15 cellular contexts compared by ENCODE assay signal in genomic region chr9:136723362-136723976, GRCh38. TPM values are rescaled to one million over a fixed set of nuclear protein-coding genes. Genes with fewer than 3 reads are reported as not detected.
A peak's percentile ranks its signal among the peaks of the same experiment; 100 is the strongest.
DNase-seq lines count a peak whose midpoint lies in the region; TF ChIP-seq lines count a peak whose summit lies in the region.
"Had no signal": no experiment of that assay in that cellular context is flagged by ENCODE, and none has a peak within 500 bp of the region (broad histone marks: within the 10 kb centered on the region; RNA-seq: fewer than 3 reads in every experiment).

No MANE protein-coding gene starts in this region.

- peaks cover 30% of the 10 kb centered on the region for H3K4me1 Mint-ChIP-seq in activated T-cell treated with anti-CD3 and anti-CD28 coated beads, Interleukin-2, amount 50 U/mL, for 24 hours (ENCODE audit: low read depth)
- peaks cover 41% of the 10 kb centered on the region for H3K4me1 Mint-ChIP-seq in neural progenitor cell

- H3K27me3 ChIP-seq in neural progenitor cell: peaks cover 4% of the 10 kb centered on the region
- H3K27me3 ChIP-seq: dorsolateral prefrontal cortex, ovary had no signal

- H3K4me2 ChIP-seq in neural progenitor cell: no peak overlapping the region
- H3K4me2 ChIP-seq: SK-N-SH had no signal

- H3K36me3 ChIP-seq in neural progenitor cell: no peaks in the 10 kb centered on the region
- H3K36me3 ChIP-seq: ovary had no signal

- peak overlapping the region; percentile 99 for H3K27ac Mint-ChIP-seq in activated T-cell treated with anti-CD3 and anti-CD28 coated beads, Interleukin-2, amount 50 U/mL, for 24 hours
- H3K27ac Mint-ChIP-seq in neural progenitor cell: no peak overlapping the region

- H2AFZ ChIP-seq in neural progenitor cell (replicated peaks): no peak overlapping the region

- H3K27ac ChIP-seq in neural progenitor cell: no peak overlapping the region
- H3K27ac ChIP-seq: ovary had no signal

- peaks cover 36% of the 10 kb centered on the region for H3K79me2 ChIP-seq in neural progenitor cell (ENCODE audit: low read depth)

- TF ChIP-seq CTCF in neural progenitor cell (IDR thresholded peaks at IDR 0.05): no peak

- DNase-seq in activated T-cell treated with anti-CD3 and anti-CD28 coated beads, Interleukin-2, amount 50 U/mL, for 24 hours: no peak
- DNase-seq in activated T-cell treated with anti-CD3 and anti-CD28 coated beads, Interleukin-2, amount 50 U/mL, for 1 hour: no peak
- DNase-seq in RPMI8226 (peak; percentile 48), neural progenitor cell (ENCODE audit: low spot score) (no peak), NCI-H2171 treated with DMSO at 0.1 percent for 48 hours (lab: John Stamatoyannopoulos, UW) (no peak), cerebellum (ENCODE audit: low spot score) (no peak)
- DNase-seq: ACHN; activated CD4-positive, CD25-positive, alpha-beta regulatory T cell; activated T-cell treated with anti-CD3 and anti-CD28 coated beads for 4 hours; DMS153; ovary had no signal

- peaks cover 91% of the 10 kb centered on the region for H4K20me1 ChIP-seq in neural progenitor cell (ENCODE audit: low read depth)

- H3K9me3 ChIP-seq in neural progenitor cell (ENCODE audit: low read depth): no peaks in the 10 kb centered on the region
- H3K9me3 ChIP-seq: ovary, SK-N-SH had no signal

- peaks cover 62% of the 10 kb centered on the region for H3K36me3 Mint-ChIP-seq in activated T-cell treated with anti-CD3 and anti-CD28 coated beads, Interleukin-2, amount 50 U/mL, for 24 hours (ENCODE audit: low read depth)
- peaks cover 21% of the 10 kb centered on the region for H3K36me3 Mint-ChIP-seq in neural progenitor cell

- H3K9ac ChIP-seq in neural progenitor cell: no peak overlapping the region
- H3K9ac ChIP-seq: SK-N-SH had no signal

- no peaks in the 10 kb centered on the region for H3K9me3 Mint-ChIP-seq in activated T-cell treated with anti-CD3 and anti-CD28 coated beads, Interleukin-2, amount 50 U/mL, for 24 hours
- H3K9me3 Mint-ChIP-seq in neural progenitor cell: no peaks in the 10 kb centered on the region

- H3F3A ChIP-seq in neural progenitor cell (ENCODE audit: low read depth): peaks cover 59% of the 10 kb centered on the region

- peaks cover 20% of the 10 kb centered on the region for H3K4me1 ChIP-seq in neural progenitor cell

- H3K4me3 ChIP-seq in neural progenitor cell: no peak overlapping the region
- H3K4me3 ChIP-seq: dorsolateral prefrontal cortex, ovary had no signal

- peak overlapping the region; percentile 98 for H3K4me3 Mint-ChIP-seq in activated T-cell treated with anti-CD3 and anti-CD28 coated beads, Interleukin-2, amount 50 U/mL, for 24 hours
- H3K4me3 Mint-ChIP-seq in neural progenitor cell: peak overlapping the region; percentile 43

- H3K27me3 Mint-ChIP-seq in activated T-cell treated with anti-CD3 and anti-CD28 coated beads, Interleukin-2, amount 50 U/mL, for 24 hours: no peaks in the 10 kb centered on the region
- peaks cover 20% of the 10 kb centered on the region for H3K27me3 Mint-ChIP-seq in neural progenitor cell (ENCODE audit: insufficient read depth, low read depth)

RNA-seq across cellular contexts. Expression of gene DIPK1B, which starts 11.1 kb away (rescaled TPM):
- total RNA-seq in neural progenitor cell (ENCODE audit: low replicate concordance): 11.8 and 52.8 TPM in 2 replicates
- 24.1 TPM for total RNA-seq in cerebellum

RNA-seq across cellular contexts. Expression of gene LCN10, which starts 19.3 kb away (rescaled TPM):
- total RNA-seq in neural progenitor cell (ENCODE audit: low replicate concordance) (not detected in 2 replicates), cerebellum (not detected)

RNA-seq across cellular contexts. Expression of gene LCN6, which starts 24.9 kb away (rescaled TPM):
- total RNA-seq in neural progenitor cell (ENCODE audit: low replicate concordance): not detected in 2 replicates
- not detected for total RNA-seq in cerebellum

RNA-seq across cellular contexts. Expression of gene LCN8, which starts 34.6 kb away (rescaled TPM):
- not detected in 2 replicates for total RNA-seq in neural progenitor cell (ENCODE audit: low replicate concordance)
- total RNA-seq in cerebellum: not detected
- total RNA-seq: mesenteric fat pad, ureter had no signal

RNA-seq across cellular contexts. Expression of gene AGPAT2, which starts 36.2 kb away (rescaled TPM):
- total RNA-seq in neural progenitor cell (ENCODE audit: low replicate concordance) (2.4 and 3.4 TPM in 2 replicates), cerebellum (2.8 TPM)
